ENCODE assay signal across 8 cellular contexts in genomic region chr11:96242191-96242845, GRCh38.
A peak's percentile ranks its signal among the peaks of the same experiment; 100 is the strongest.
DNase-seq lines count a peak whose midpoint lies in the region; ATAC-seq and TF ChIP-seq lines count a peak whose summit lies in the region.

No MANE protein-coding gene starts in this region.

- H3K4me1 ChIP-seq in SK-N-SH (ENCODE audit: control insufficient read depth in 1 of 2, insufficient read depth in 2 of 2, low read depth in 1 of 2, low read length in 1 of 2) (peaks cover 17 to 58% of the 10 kb centered on the region in 2 experiments; a peak in 3 of 4 replicates), hepatocyte (ENCODE audit: insufficient read depth) (peaks cover 44% of the 10 kb centered on the region), stomach smooth muscle (ENCODE audit: control insufficient read depth, insufficient read depth, low read length) (peaks cover 3% of the 10 kb centered on the region)

- H3K36me3 ChIP-seq in SK-N-SH (replicated peaks in 1 of 2; ENCODE audit: control insufficient read depth in 1 of 2, insufficient read depth in 2 of 2, low read length in 1 of 2) (no peaks in the 10 kb centered on the region), hepatocyte (replicated peaks; ENCODE audit: insufficient read depth, low read depth) (no peaks in the 10 kb centered on the region), stomach smooth muscle (ENCODE audit: control insufficient read depth in 2 of 2, insufficient read depth in 2 of 2, low read length in 2 of 2) (no peaks in the 10 kb centered on the region)

- no peak for DNase-seq in SK-N-SH
- DNase-seq in activated CD4-positive, alpha-beta memory T cell treated with anti-CD3 and anti-CD28 coated beads, Interleukin-2, amount 10 ng/mL, durations not matched to agents 7 days and 5 days: no peak
- DNase-seq in hepatocyte (ENCODE audit: low spot score): no peak
- no peak for DNase-seq in NCI-H2081 (lab: John Stamatoyannopoulos, UW)

- H3K4me2 ChIP-seq in SK-N-SH: peak overlapping the region; percentile 60
- peak overlapping the region; percentile 68 for H3K4me2 ChIP-seq in hepatocyte

- H3K27ac ChIP-seq in SK-N-SH (ENCODE audit: low read depth in 2 of 2, low read length in 1 of 2) (peak overlapping the region; percentile 83 to 92), hepatocyte (peak overlapping the region; percentile 91), stomach smooth muscle (ENCODE audit: low read length) (peak overlapping the region; percentile 58)

- CTCF ChIA-PET in SK-N-SH (lab: Yijun Ruan, JAX): interaction anchor here (0.9 to 1.7 kb wide), 4 partner anchors 11 to 100 kb away, joined by 3 to 9 read pairs (median 4); partner anchors contain the start of gene MAML2
- CTCF ChIA-PET in activated CD4-positive, alpha-beta memory T cell treated with anti-CD3 and anti-CD28 coated beads, Interleukin-2, amount 10 ng/mL, durations not matched to agents 7 days and 5 days (lab: Charles Lee): interaction anchor here (0.7 to 12.1 kb wide), 8 partner anchors 12 to 186 kb away, joined by 3 to 146 read pairs (median 4); partner anchors contain the start of genes CCDC82, JRKL and MAML2

- peaks cover 84% of the 10 kb centered on the region for H3K79me2 ChIP-seq in SK-N-SH (ENCODE audit: insufficient read depth)
- peaks cover 50% of the 10 kb centered on the region for H3K79me2 ChIP-seq in hepatocyte

- H3K4me1 Mint-ChIP-seq in activated CD4-positive, alpha-beta memory T cell treated with anti-CD3 and anti-CD28 coated beads, Interleukin-2, amount 10 ng/mL, durations not matched to agents 7 days and 5 days: peaks cover 49% of the 10 kb centered on the region

- ATAC-seq in SK-N-SH treated with all-trans-retinoic acid at 6 μM for 48 hours (no peak), HG02759 (IDR thresholded peaks at IDR 0.05; ENCODE audit: unreplicated experiment) (no peak), HG03457 (IDR thresholded peaks at IDR 0.05; ENCODE audit: unreplicated experiment) (no peak)

- no peak for TF ChIP-seq RAD21 in SK-N-SH (IDR thresholded peaks at IDR 0.05; ENCODE audit: low read length)

- peaks cover 11% of the 10 kb centered on the region for H3K36me3 Mint-ChIP-seq in activated CD4-positive, alpha-beta memory T cell treated with anti-CD3 and anti-CD28 coated beads, Interleukin-2, amount 10 ng/mL, durations not matched to agents 7 days and 5 days (ENCODE audit: low read depth)

- H2AFZ ChIP-seq in SK-N-SH (ENCODE audit: low read depth) (no peak overlapping the region), hepatocyte (no peak overlapping the region)

- no peaks in the 10 kb centered on the region for H3K9me3 ChIP-seq in SK-N-SH
- H3K9me3 ChIP-seq in hepatocyte (ENCODE audit: low read depth): no peaks in the 10 kb centered on the region
- no peaks in the 10 kb centered on the region for H3K9me3 ChIP-seq in stomach smooth muscle (ENCODE audit: control insufficient read depth in 2 of 2, low read length in 2 of 2)

- POLR2A ChIA-PET in SK-N-SH (lab: Yijun Ruan, JAX): no interaction called here
- POLR2A ChIA-PET in activated CD4-positive, alpha-beta memory T cell treated with anti-CD3 and anti-CD28 coated beads, Interleukin-2, amount 10 ng/mL, durations not matched to agents 7 days and 5 days (lab: Charles Lee): interaction anchor here (0.5 to 5.8 kb wide), 18 partner anchors 7 to 453 kb away, joined by 3 to 73 read pairs (median 4); partner anchors contain the start of genes CCDC82, CEP57, FAM76B and JRKL

- H3K9ac ChIP-seq in SK-N-SH (peak overlapping the region; percentile 58; the same call in 1 of the 2 replicates), stomach smooth muscle (ENCODE audit: low read length in 2 of 2) (peak overlapping the region in 1 of 2 donors; percentile 66)

- H3K9me2 ChIP-seq in SK-N-SH (no peaks in the 10 kb centered on the region), hepatocyte (replicated peaks; ENCODE audit: insufficient read depth) (no peaks in the 10 kb centered on the region)

- peak overlapping the region; percentile 34 for H3K4me3 Mint-ChIP-seq in activated CD4-positive, alpha-beta memory T cell treated with anti-CD3 and anti-CD28 coated beads, Interleukin-2, amount 10 ng/mL, durations not matched to agents 7 days and 5 days

- H4K20me1 ChIP-seq in SK-N-SH (ENCODE audit: insufficient read depth) (no peaks in the 10 kb centered on the region; the same call in 1 of the 2 replicates), hepatocyte (ENCODE audit: insufficient read depth, poor library complexity, severe bottlenecking) (no peaks in the 10 kb centered on the region)

- H3K27me3 ChIP-seq in SK-N-SH (ENCODE audit: insufficient read depth): no peaks in the 10 kb centered on the region
- no peaks in the 10 kb centered on the region for H3K27me3 ChIP-seq in hepatocyte
- H3K27me3 ChIP-seq in stomach smooth muscle (ENCODE audit: control insufficient read depth in 1 of 2, insufficient read depth in 2 of 2, low read length in 2 of 2): no peaks in the 10 kb centered on the region

- 41% methylated on average over 2 of the region's 2 CpGs for WGBS in SK-N-SH (ENCODE audit: low lambda C conversion rate)
- 34% methylated on average over 2 of the region's 2 CpGs for WGBS in hepatocyte (ENCODE audit: low lambda C conversion rate, missing lambda C conversion rate)

- peak overlapping the region; percentile 51 for H3K27ac Mint-ChIP-seq in activated CD4-positive, alpha-beta memory T cell treated with anti-CD3 and anti-CD28 coated beads, Interleukin-2, amount 10 ng/mL, durations not matched to agents 7 days and 5 days

- no peak for TF ChIP-seq EP300 in SK-N-SH (IDR thresholded peaks at IDR 0.05; ENCODE audit: borderline replicate concordance in 1 of 2, low read depth in 1 of 2, low read length in 1 of 2)

- H3F3A ChIP-seq in SK-N-SH (replicated peaks; ENCODE audit: insufficient read depth): peaks cover 31% of the 10 kb centered on the region

- no peaks in the 10 kb centered on the region for H3K9me3 Mint-ChIP-seq in activated CD4-positive, alpha-beta memory T cell treated with anti-CD3 and anti-CD28 coated beads, Interleukin-2, amount 10 ng/mL, durations not matched to agents 7 days and 5 days

- TF ChIP-seq CTCF in SK-N-SH (IDR thresholded peaks at IDR 0.05): no peak
- no peak for TF ChIP-seq CTCF in hepatocyte (IDR thresholded peaks at IDR 0.05; ENCODE audit: poor library complexity)

- no peaks in the 10 kb centered on the region for H3K27me3 Mint-ChIP-seq in activated CD4-positive, alpha-beta memory T cell treated with anti-CD3 and anti-CD28 coated beads, Interleukin-2, amount 10 ng/mL, durations not matched to agents 7 days and 5 days

- H3K4me3 ChIP-seq in SK-N-SH (ENCODE audit: low read depth in 2 of 2, low read length in 1 of 2): peak overlapping the region; percentile 32 to 51
- no peak overlapping the region for H3K4me3 ChIP-seq in hepatocyte
- peak overlapping the region; percentile 36 to 72 for H3K4me3 ChIP-seq in stomach smooth muscle (ENCODE audit: low read length in 2 of 2)

TF ChIP-seq in SK-N-SH, 30 proteins besides CTCF, POLR2A, EP300 and RAD21:
- TF ChIP-seq TAF1 (IDR thresholded peaks at IDR 0.05; ENCODE audit: borderline replicate concordance, low read depth, low read length): no peak
TF ChIP-seq in SK-N-SH: peak in this region for 0.

TF ChIP-seq in SK-N-SH treated with all-trans-retinoic acid at 6 μM for 48 hours, 23 proteins besides CTCF, POLR2A, EP300 and RAD21 (continues in another document):
- TF ChIP-seq ZFP3 (CRISPR knock-in tag; IDR thresholded peaks at IDR 0.05): no peak
- TF ChIP-seq ZNF8 (CRISPR knock-in tag; IDR thresholded peaks at IDR 0.05): no peak
- TF ChIP-seq BACH2 (CRISPR knock-in tag; IDR thresholded peaks at IDR 0.05; ENCODE audit: borderline replicate concordance): no peak
- no peak for TF ChIP-seq TCF4 (CRISPR knock-in tag; IDR thresholded peaks at IDR 0.05; ENCODE audit: borderline replicate concordance)
- no peak for TF ChIP-seq OSR1 (CRISPR knock-in tag; IDR thresholded peaks at IDR 0.05)
- no peak for TF ChIP-seq GLIS3 (CRISPR knock-in tag; IDR thresholded peaks at IDR 0.05)
- TF ChIP-seq RARB (CRISPR knock-in tag; IDR thresholded peaks at IDR 0.05): no peak
- no peak for TF ChIP-seq ESRRG (CRISPR knock-in tag; IDR thresholded peaks at IDR 0.05)
- no peak for TF ChIP-seq TSHZ2 (CRISPR knock-in tag; IDR thresholded peaks at IDR 0.05)
- TF ChIP-seq POU6F1 (CRISPR knock-in tag; IDR thresholded peaks at IDR 0.05; ENCODE audit: borderline replicate concordance, low read depth): no peak
